24 cellular contexts compared by ENCODE assay signal in genomic region chr6:4403828-4404227, GRCh38.
DNase-seq lines count a peak whose midpoint lies in the region; ATAC-seq and TF ChIP-seq lines count a peak whose summit lies in the region.
"Had no signal": no experiment of that assay in that cellular context is flagged by ENCODE, and none has a peak within 500 bp of the region (broad histone marks: within the 10 kb centered on the region; RNA-seq: fewer than 3 reads in every experiment).

No MANE protein-coding gene starts in this region.

- H3K4me3 ChIP-seq in heart right ventricle (no peak overlapping the region), osteoblast (ENCODE audit: insufficient read depth, low read length) (no peak overlapping the region), tibial nerve (no peak overlapping the region)
- H3K4me3 ChIP-seq: SK-N-MC had no signal

- H3K9me3 Mint-ChIP-seq in activated T-cell treated with anti-CD3 and anti-CD28 coated beads, Interleukin-2, amount 50 U/mL, for 4 hours: peaks cover 7% of the 10 kb centered on the region

- WGBS in heart right ventricle, 2 donors: 22 to 40% methylated on average over 4 of the region's 4 CpGs
- WGBS in tibial nerve, 2 donors: 29% methylated on average over 4 of the region's 4 CpGs

- no peak overlapping the region for H3K4me2 ChIP-seq in osteoblast (ENCODE audit: insufficient read depth, low read length)

- H3K4me1 ChIP-seq in heart right ventricle: peaks cover 4 to 31% (median 25%) of the 10 kb centered on the region in 9 donors
- peaks cover 18% of the 10 kb centered on the region for H3K4me1 ChIP-seq in osteoblast (ENCODE audit: insufficient read depth, low read length)
- peaks cover 0 to 29% (median 16%) of the 10 kb centered on the region in 4 donors for H3K4me1 ChIP-seq in tibial nerve

- TF ChIP-seq EP300 in tibial nerve (IDR thresholded peaks at IDR 0.05): peak in 1 of 2 donors; percentile 85

- peaks cover 11% of the 10 kb centered on the region for H3K27me3 Mint-ChIP-seq in activated T-cell treated with anti-CD3 and anti-CD28 coated beads, Interleukin-2, amount 50 U/mL, for 4 hours (ENCODE audit: low read depth)

- H2AFZ ChIP-seq in osteoblast (ENCODE audit: low read length): no peak overlapping the region

- peak in 6 of 8 donors; percentile 35 to 87 (median 43) for ATAC-seq in heart right ventricle
- ATAC-seq in activated T-cell treated with anti-CD3 and anti-CD28 coated beads, Interleukin-2, amount 50 U/mL, for 4 hours: no peak
- ATAC-seq: CD8-positive, alpha-beta T cell; HepG2; stimulated activated memory B cell treated with anti-CD40 and anti-IgM and Interleukin-4, amounts not matched to agents 10 μg/mL and 1 μg/mL and 100 μg/mL, for 72 hours had no signal

- no peaks in the 10 kb centered on the region for H3K36me3 Mint-ChIP-seq in activated T-cell treated with anti-CD3 and anti-CD28 coated beads, Interleukin-2, amount 50 U/mL, for 4 hours (ENCODE audit: insufficient read depth)
- H3K36me3 Mint-ChIP-seq: CD8-positive, alpha-beta T cell had no signal

- no peaks in the 10 kb centered on the region for H3K4me1 Mint-ChIP-seq in activated T-cell treated with anti-CD3 and anti-CD28 coated beads, Interleukin-2, amount 50 U/mL, for 4 hours (ENCODE audit: low read depth)

- H3K79me2 ChIP-seq in osteoblast (ENCODE audit: insufficient read depth, low read length): no peaks in the 10 kb centered on the region

- H3K27me3 ChIP-seq in heart right ventricle (no peaks in the 10 kb centered on the region), osteoblast (ENCODE audit: insufficient read depth, low read length) (no peaks in the 10 kb centered on the region), tibial nerve (no peaks in the 10 kb centered on the region)

- TF ChIP-seq CTCF in heart right ventricle (IDR thresholded peaks at IDR 0.05): no peak
- no peak for TF ChIP-seq CTCF in osteoblast (IDR thresholded peaks at IDR 0.05; ENCODE audit: extremely low read depth, low read depth, low read length)
- no peak for TF ChIP-seq CTCF in tibial nerve (IDR thresholded peaks at IDR 0.05)

- no peak overlapping the region for H3K4me3 Mint-ChIP-seq in activated T-cell treated with anti-CD3 and anti-CD28 coated beads, Interleukin-2, amount 50 U/mL, for 4 hours
- H3K4me3 Mint-ChIP-seq: activated CD4-positive, alpha-beta T cell treated with anti-CD3 and anti-CD28 coated beads, Interleukin-2, amount 10 ng/mL, durations not matched to agents 7 days and 5 days; CD8-positive, alpha-beta T cell; dendritic cell treated with granulocyte-macrophage colony-stimulating factor and Interleukin-4, amounts not matched to agents 40 ng/mL and 50 ng/mL, for 4 days; naive B cell; stimulated activated memory B cell treated with anti-CD40 and anti-IgM and Interleukin-4, amounts not matched to agents 10 μg/mL and 1 μg/mL and 100 μg/mL, for 72 hours had no signal

- peaks cover 0 to 14% (median 0%) of the 10 kb centered on the region in 11 donors for H3K9me3 ChIP-seq in heart right ventricle
- no peaks in the 10 kb centered on the region for H3K9me3 ChIP-seq in osteoblast (ENCODE audit: low read depth, low read length)
- no peaks in the 10 kb centered on the region for H3K9me3 ChIP-seq in tibial nerve
- H3K9me3 ChIP-seq: thoracic aorta had no signal

- DNase-seq in astrocyte of the hippocampus (ENCODE audit: low read depth, low spot score) (peak; percentile 13), heart right ventricle (no peak), osteoblast (ENCODE audit: insufficient read length, low spot score, missing footprints) (peak; percentile 9), tibial nerve (ENCODE audit: low spot score in 2 of 2) (peak in 1 of 2 donors; percentile 21), DMS53 treated with DMSO at 0.1 percent for 48 hours (lab: John Stamatoyannopoulos, UW; ENCODE audit: unreplicated experiment) (no peak)
- DNase-seq in stimulated activated CD8-positive, alpha-beta memory T cell treated with anti-CD3 and anti-CD28 coated beads, Interleukin-4, amount 100 ng/mL, for 48 hours: no peak
- DNase-seq in activated T-cell treated with anti-CD3 and anti-CD28 coated beads, Interleukin-2, amount 50 U/mL, for 4 hours: no peak
- DNase-seq: activated CD4-positive, alpha-beta T cell treated with anti-CD3 and anti-CD28 coated beads, Interleukin-2, amount 10 ng/mL, durations not matched to agents 7 days and 5 days; activated CD8-positive, alpha-beta memory T cell treated with anti-CD3 and anti-CD28 coated beads, Interleukin-2, amount 50 U/mL, for 4 hours; activated gamma-delta T cell treated with Interleukin-2 at 50 U/mL for 16 hours; CD8-positive, alpha-beta T cell; GF-D8; H7; mammary epithelial cell; naive B cell; NCI-H524 treated with DMSO at 0.1 percent for 48 hours; stimulated activated CD4-positive, alpha-beta T cell treated with anti-CD3 and anti-CD28 coated beads, Interleukin-2, amount 100 ng/mL, for 24 hours; T-helper 2 cell had no signal

- no peaks in the 10 kb centered on the region for H4K20me1 ChIP-seq in osteoblast (ENCODE audit: insufficient read depth, low read length)

- intact Hi-C loops in heart right ventricle (cut with DNase I): loop anchor here in 2 of 10 donors (2.0 to 5.0 kb wide), 2 partner anchors 45 to 47 kb away; no protein-coding TSS in a partner anchor

- no peak for TF ChIP-seq POLR2A in tibial nerve (IDR thresholded peaks at IDR 0.05)

- H3K27ac ChIP-seq in heart right ventricle (peak overlapping the region in 8 of 10 donors; percentile 45 to 90 (median 82)), osteoblast (ENCODE audit: low read depth, low read length) (no peak overlapping the region), tibial nerve (peak overlapping the region in 3 of 4 donors; percentile 46 to 83 (median 67))
- H3K27ac ChIP-seq: HL-60, SK-N-MC had no signal

- no peaks in the 10 kb centered on the region for H3K36me3 ChIP-seq in heart right ventricle
- H3K36me3 ChIP-seq in osteoblast (ENCODE audit: insufficient read depth, low read length): no peaks in the 10 kb centered on the region
- H3K36me3 ChIP-seq in tibial nerve: no peaks in the 10 kb centered on the region
- H3K36me3 ChIP-seq: thoracic aorta had no signal

Comparison
In these comparisons a context has a peak if more than half of its experiments do, and no peak if none do; other contexts are left out.
1. DNase-seq: peak in astrocyte of the hippocampus (single experiment) and osteoblast (single experiment); none in heart right ventricle (0 of 2), stimulated activated CD8-positive, alpha-beta memory T cell treated with anti-CD3 and anti-CD28 coated beads, Interleukin-4, amount 100 ng/mL, for 48 hours (single experiment), DMS53 treated with DMSO at 0.1 percent for 48 hours (single experiment) and activated T-cell treated with anti-CD3 and anti-CD28 coated beads, Interleukin-2, amount 50 U/mL, for 4 hours (single experiment).
2. ATAC-seq: peak in heart right ventricle (6 of 8); none in activated T-cell treated with anti-CD3 and anti-CD28 coated beads, Interleukin-2, amount 50 U/mL, for 4 hours (0 of 2).